In genomic region chr2:142873850-142874287, GRCh38 we compare ENCODE assay signal across 13 cellular contexts. TPM values are rescaled to one million over a fixed set of nuclear protein-coding genes. Genes with fewer than 3 reads are reported as not detected.
DNase-seq lines count a peak whose midpoint lies in the region; ATAC-seq, FAIRE-seq and TF ChIP-seq lines count a peak whose summit lies in the region.
"Had no signal": no experiment of that assay in that cellular context is flagged by ENCODE, and none has a peak within 500 bp of the region (broad histone marks: within the 10 kb centered on the region; RNA-seq: fewer than 3 reads in every experiment).

No MANE protein-coding gene starts in this region.

- TF ChIP-seq CTCF in GM12865 (IDR thresholded peaks at IDR 0.05; ENCODE audit: insufficient read depth, low read depth, low read length, missing control alignments) (no peak), spleen (IDR thresholded peaks at IDR 0.05 in 8 of 11, conservative IDR thresholded peaks at IDR 0.05 in 3 of 11) (no peak)

- peaks cover 0 to 45% (median 9%) of the 10 kb centered on the region in 6 donors for H3K4me1 ChIP-seq in spleen

- FAIRE-seq in RCC 7860 (lab: Jason Lieb, UNC) = no peak

- peak overlapping the region; percentile 38 for H3K4me3 ChIP-seq in GM12865 (ENCODE audit: low read depth, low read length)
- no peak overlapping the region for H3K4me3 ChIP-seq in spleen

- intact Hi-C loops in spleen (cut with DNase I; ENCODE audit: low total_unique reads) = no loop called here

- DNase-seq in GM12865 (ENCODE audit: low read depth) = no peak
- no peak for DNase-seq in epithelial cell of prostate (ENCODE audit: low read depth, low spot score)
- DNase-seq in spleen = no peak
- DNase-seq in RCC 7860 (ENCODE audit: low spot score) = no peak
- no peak for DNase-seq in mesenteric fat pad (ENCODE audit: low spot score)
- DNase-seq in NCI-H446 (lab: John Stamatoyannopoulos, UW) = no peak
- DNase-seq in NCI-H128 (lab: John Stamatoyannopoulos, UW; ENCODE audit: unreplicated experiment) = no peak
- DNase-seq: activated CD4-positive, alpha-beta T cell treated with anti-CD3 and anti-CD28 coated beads, Interleukin-2, amount 50 U/mL, for 48 hours; activated naive CD8-positive, alpha-beta T cell treated with anti-CD3 and anti-CD28 coated beads, Interleukin-2, amount 10 ng/mL, durations not matched to agents 7 days and 5 days; naive thymus-derived CD8-positive, alpha-beta T cell; NCI-H446 treated with DMSO at 0.1 percent for 48 hours; stimulated activated CD4-positive, alpha-beta T cell treated with anti-CD3 and anti-CD28 coated beads, Interleukin-15, amount 100 ng/mL, for 24 hours had no signal

- no peaks in the 10 kb centered on the region for H3K9me3 ChIP-seq in spleen

- peak; percentile 31 for ATAC-seq in HG02885 (IDR thresholded peaks at IDR 0.05; ENCODE audit: poor library complexity, unreplicated experiment)
- ATAC-seq: naive thymus-derived CD8-positive, alpha-beta T cell had no signal

- no peaks in the 10 kb centered on the region for H3K36me3 ChIP-seq in spleen

- WGBS in spleen, 5 donors = 50 to 88% (median 80%) methylated on average over 1 of the region's 1 CpG

- TF ChIP-seq POLR2A in spleen (IDR thresholded peaks at IDR 0.05) = no peak

- H3K27ac ChIP-seq in epithelial cell of prostate (peak overlapping the region; percentile 99), spleen (peak overlapping the region in 5 of 8 donors; percentile 20 to 77 (median 67))

- H3K27me3 ChIP-seq in spleen (replicated peaks in 1 of 7) = no peaks in the 10 kb centered on the region

RNA-seq across cellular contexts. Expression of gene KYNU, which starts 3.6 kb away (rescaled TPM):
- total RNA-seq in spleen (10 to 100 TPM; 17.6 to 38.4 (median 21.4) TPM), mesenteric fat pad (12.0 TPM)
- 10 to 100 TPM; 11.1 to 13.8 (median 11.2) TPM for polyA plus RNA-seq in spleen
